7 cellular contexts compared by ENCODE assay signal in genomic region chr17:42670925-42671657, GRCh38. TPM values are rescaled to one million over a fixed set of nuclear protein-coding genes. Genes with fewer than 3 reads are reported as not detected.
DNase-seq lines count a peak whose midpoint lies in the region; ATAC-seq lines count a peak whose summit lies in the region.
"Had no signal": no experiment of that assay in that cellular context is flagged by ENCODE, and none has a peak within 500 bp of the region (broad histone marks: within the 10 kb centered on the region; RNA-seq: fewer than 3 reads in every experiment).

No MANE protein-coding gene starts in this region.

- peaks cover 2% of the 10 kb centered on the region for H3K36me3 Mint-ChIP-seq in activated CD8-positive, alpha-beta T cell treated with anti-CD3 and anti-CD28 coated beads, Interleukin-2, amount 10 ng/mL, durations not matched to agents 7 days and 5 days (ENCODE audit: low read depth)
- H3K36me3 Mint-ChIP-seq in naive thymus-derived CD8-positive, alpha-beta T cell: peaks cover 0 to 10% (median 6%) of the 10 kb centered on the region in 3 donors

- ATAC-seq in activated CD8-positive, alpha-beta T cell treated with anti-CD3 and anti-CD28 coated beads, Interleukin-2, amount 10 ng/mL, durations not matched to agents 7 days and 5 days: no peak
- no peak for ATAC-seq in naive thymus-derived CD8-positive, alpha-beta T cell
- ATAC-seq in HG02938 (IDR thresholded peaks at IDR 0.05; ENCODE audit: unreplicated experiment) (no peak), esophagus mucosa (no peak)

- POLR2A ChIA-PET in activated CD8-positive, alpha-beta T cell treated with anti-CD3 and anti-CD28 coated beads, Interleukin-2, amount 10 ng/mL, durations not matched to agents 7 days and 5 days (lab: Charles Lee): interaction anchor here (0.7 to 1.7 kb wide), 4 partner anchors 12 to 697 kb away, joined by 3 to 5 read pairs (median 4); partner anchors contain the start of genes PSMC3IP and TUBG2
- POLR2A ChIA-PET in naive thymus-derived CD8-positive, alpha-beta T cell (lab: Charles Lee): interaction anchor here (1.2 to 1.6 kb wide), 2 partner anchors 9 to 12 kb away, joined by 4 to 8 read pairs; partner anchors contain the start of gene TUBG2

- H3K27ac Mint-ChIP-seq in activated CD8-positive, alpha-beta T cell treated with anti-CD3 and anti-CD28 coated beads, Interleukin-2, amount 10 ng/mL, durations not matched to agents 7 days and 5 days: no peak overlapping the region
- H3K27ac Mint-ChIP-seq in naive thymus-derived CD8-positive, alpha-beta T cell: peak overlapping the region in 1 of 10 donors; percentile 18

- H3K9me3 Mint-ChIP-seq in activated CD8-positive, alpha-beta T cell treated with anti-CD3 and anti-CD28 coated beads, Interleukin-2, amount 10 ng/mL, durations not matched to agents 7 days and 5 days (ENCODE audit: insufficient read depth): no peaks in the 10 kb centered on the region
- peaks cover 0 to 4% (median 0%) of the 10 kb centered on the region in 9 donors for H3K9me3 Mint-ChIP-seq in naive thymus-derived CD8-positive, alpha-beta T cell

- H3K4me3 Mint-ChIP-seq in activated CD8-positive, alpha-beta T cell treated with anti-CD3 and anti-CD28 coated beads, Interleukin-2, amount 10 ng/mL, durations not matched to agents 7 days and 5 days: peak overlapping the region; percentile 65
- peak overlapping the region; percentile 6 to 80 (median 72) for H3K4me3 Mint-ChIP-seq in naive thymus-derived CD8-positive, alpha-beta T cell

- H3K4me1 Mint-ChIP-seq in activated CD8-positive, alpha-beta T cell treated with anti-CD3 and anti-CD28 coated beads, Interleukin-2, amount 10 ng/mL, durations not matched to agents 7 days and 5 days (ENCODE audit: low read depth): peaks cover 26% of the 10 kb centered on the region
- H3K4me1 Mint-ChIP-seq in naive thymus-derived CD8-positive, alpha-beta T cell: peaks cover 16 to 32% (median 29%) of the 10 kb centered on the region in 4 donors

- H3K27me3 Mint-ChIP-seq in activated CD8-positive, alpha-beta T cell treated with anti-CD3 and anti-CD28 coated beads, Interleukin-2, amount 10 ng/mL, durations not matched to agents 7 days and 5 days (ENCODE audit: low read depth): peaks cover 51% of the 10 kb centered on the region
- H3K27me3 Mint-ChIP-seq in naive thymus-derived CD8-positive, alpha-beta T cell: peaks cover 10 to 46% (median 25%) of the 10 kb centered on the region in 5 donors

- CTCF ChIA-PET in activated CD8-positive, alpha-beta T cell treated with anti-CD3 and anti-CD28 coated beads, Interleukin-2, amount 10 ng/mL, durations not matched to agents 7 days and 5 days (lab: Charles Lee): interaction anchor here (0.7 to 4.1 kb wide), 3 partner anchors 9 to 93 kb away, joined by 3 to 22 read pairs (median 9); partner anchors contain the start of gene PSMC3IP

- DNase-seq in ELF-1 (ENCODE audit: low read depth, low spot score): peak; percentile 37
- DNase-seq in activated CD8-positive, alpha-beta T cell treated with anti-CD3 and anti-CD28 coated beads, Interleukin-2, amount 10 ng/mL, durations not matched to agents 7 days and 5 days: no peak
- DNase-seq in naive thymus-derived CD8-positive, alpha-beta T cell: no peak
- DNase-seq in LoVo (ENCODE audit: low spot score): no peak
- DNase-seq: SJCRH30 had no signal

RNA-seq across cellular contexts. Expression of gene PLEKHH3, which starts 5.7 kb away (rescaled TPM):
- 1 to 10 TPM in 1 of 2 experiments, under 1 TPM in 1; 0.79 to 1.2 TPM for total RNA-seq in activated CD8-positive, alpha-beta T cell treated with anti-CD3 and anti-CD28 coated beads, Interleukin-2, amount 10 ng/mL, durations not matched to agents 7 days and 5 days
- not detected for total RNA-seq in naive thymus-derived CD8-positive, alpha-beta T cell
- polyA plus RNA-seq in naive thymus-derived CD8-positive, alpha-beta T cell: not detected
- total RNA-seq in esophagus mucosa: 49.6 TPM

RNA-seq across cellular contexts. Expression of gene CCR10, which starts 10.6 kb away (rescaled TPM):
- under 1 TPM; 0.13 to 0.29 TPM for total RNA-seq in activated CD8-positive, alpha-beta T cell treated with anti-CD3 and anti-CD28 coated beads, Interleukin-2, amount 10 ng/mL, durations not matched to agents 7 days and 5 days
- total RNA-seq in naive thymus-derived CD8-positive, alpha-beta T cell: 1 to 10 TPM; 1.3 to 1.7 TPM
- 1 to 10 TPM in 1 of 3 donors, under 1 TPM in 2; 0.68 to 1.8 (median 0.75) TPM for polyA plus RNA-seq in naive thymus-derived CD8-positive, alpha-beta T cell
- not detected for total RNA-seq in esophagus mucosa

RNA-seq across cellular contexts. Expression of gene CNTNAP1, which starts 11.2 kb away (rescaled TPM):
- total RNA-seq in activated CD8-positive, alpha-beta T cell treated with anti-CD3 and anti-CD28 coated beads, Interleukin-2, amount 10 ng/mL, durations not matched to agents 7 days and 5 days: under 1 TPM; 0.71 to 0.78 TPM
- 1 to 10 TPM; 2.7 to 3.0 TPM for total RNA-seq in naive thymus-derived CD8-positive, alpha-beta T cell
- under 1 TPM in 1 of 3 donors, not detected in 2; 0.05 TPM for polyA plus RNA-seq in naive thymus-derived CD8-positive, alpha-beta T cell
- total RNA-seq in esophagus mucosa: 1.3 TPM

RNA-seq across cellular contexts. Expression of gene TUBG2, which starts 12.0 kb away (rescaled TPM):
- total RNA-seq in activated CD8-positive, alpha-beta T cell treated with anti-CD3 and anti-CD28 coated beads, Interleukin-2, amount 10 ng/mL, durations not matched to agents 7 days and 5 days: 1 to 10 TPM; 8.0 to 8.1 TPM
- 10 to 100 TPM; 18.1 to 22.1 TPM for total RNA-seq in naive thymus-derived CD8-positive, alpha-beta T cell
- 1 to 10 TPM; 4.9 to 6.9 (median 6.0) TPM for polyA plus RNA-seq in naive thymus-derived CD8-positive, alpha-beta T cell
- 7.3 TPM for total RNA-seq in esophagus mucosa

Comparison
In these comparisons a context has a peak if more than half of its experiments do, and no peak if none do; other contexts are left out.
1. RNA of gene PLEKHH3, which starts 5.7 kb away (total RNA-seq): 49.6 TPM in esophagus mucosa (single experiment); 0.79 to 1.2 TPM in activated CD8-positive, alpha-beta T cell treated with anti-CD3 and anti-CD28 coated beads, Interleukin-2, amount 10 ng/mL, durations not matched to agents 7 days and 5 days and not detected in naive thymus-derived CD8-positive, alpha-beta T cell; every median in the first group is over 10 times any median in the second.